Comparison of ENCODE assay signal across 1 cellular context in genomic region chr10:17059197-17059688, GRCh38.
TF ChIP-seq lines count a peak whose summit lies in the region.

No MANE protein-coding gene starts in this region.

TF ChIP-seq in WTC11, 78 proteins besides CTCF, POLR2A, EP300 and RAD21 (continued from another document):
- TF ChIP-seq ARID4B (CRISPR knock-in tag; IDR thresholded peaks at IDR 0.05; ENCODE audit: borderline replicate concordance) (no peak), IRF2 (CRISPR knock-in tag; IDR thresholded peaks at IDR 0.05; ENCODE audit: borderline replicate concordance, low read depth) (no peak), ZNF423 (CRISPR knock-in tag; IDR thresholded peaks at IDR 0.05) (no peak), AR (CRISPR knock-in tag; IDR thresholded peaks at IDR 0.05) (no peak), SMAD3 (CRISPR knock-in tag; IDR thresholded peaks at IDR 0.05; ENCODE audit: borderline replicate concordance) (no peak), RORB (CRISPR knock-in tag; IDR thresholded peaks at IDR 0.05) (no peak), ETV6 (CRISPR knock-in tag; IDR thresholded peaks at IDR 0.05) (no peak), RELA (CRISPR knock-in tag; IDR thresholded peaks at IDR 0.05; ENCODE audit: borderline replicate concordance) (no peak), ZSCAN18 (CRISPR knock-in tag; IDR thresholded peaks at IDR 0.05) (no peak), ATF1 (CRISPR knock-in tag; IDR thresholded peaks at IDR 0.05) (no peak)
- TF ChIP-seq, protein P1, sequence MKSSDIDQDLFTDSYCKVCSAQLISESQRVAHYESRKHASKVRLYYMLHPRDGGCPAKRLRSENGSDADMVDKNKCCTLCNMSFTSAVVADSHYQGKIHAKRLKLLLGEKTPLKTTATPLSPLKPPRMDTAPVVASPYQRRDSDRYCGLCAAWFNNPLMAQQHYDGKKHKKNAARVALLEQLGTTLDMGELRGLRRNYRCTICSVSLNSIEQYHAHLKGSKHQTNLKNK (CRISPR knock-in tag; IDR thresholded peaks at IDR 0.05) = no peak
